In the genomic region with DNA sequence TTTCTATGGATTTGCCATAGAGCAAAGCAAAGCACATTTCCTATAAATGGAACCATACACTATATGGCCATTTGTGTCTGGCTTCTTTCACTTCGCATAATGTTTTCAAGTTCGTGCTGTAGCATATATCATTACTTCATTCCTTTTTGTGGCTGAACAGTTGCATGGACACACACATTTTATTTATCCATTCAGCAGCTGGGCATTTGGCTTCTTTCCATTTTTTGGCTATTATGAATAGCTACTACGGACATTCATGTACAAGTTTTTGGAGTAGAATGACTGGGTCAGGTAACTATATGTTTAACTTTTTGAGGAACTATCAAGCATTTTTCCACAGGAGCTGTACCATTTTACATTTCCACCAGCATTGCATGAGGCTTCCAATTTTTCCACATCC, we compare ENCODE assay signal across 29 cellular contexts. TPM values are rescaled to one million over a fixed set of nuclear protein-coding genes. Genes with fewer than 3 reads are reported as not detected.
"Had no signal": no experiment of that assay in that cellular context is flagged by ENCODE, and none has a peak within 500 bp of the region (broad histone marks: within the 10 kb centered on the region; RNA-seq: fewer than 3 reads in every experiment).

No MANE protein-coding gene starts in this region.

- H3K36me3 Mint-ChIP-seq: memory B cell; stimulated activated effector memory CD8-positive, alpha-beta T cell treated with anti-CD3 and anti-CD28 coated beads, Interleukin-12 subunit alpha, Interleukin-12 subunit beta, amount 100 ng/mL, for 72 hours had no signal

- H3K27me3 Mint-ChIP-seq: effector memory CD8-positive, alpha-beta T cell; memory B cell had no signal

- H3K27ac Mint-ChIP-seq: effector memory CD8-positive, alpha-beta T cell; immature natural killer cell; memory B cell; nephron progenitor cell; stimulated activated effector memory CD8-positive, alpha-beta T cell treated with anti-CD3 and anti-CD28 coated beads, Interleukin-12 subunit alpha, Interleukin-12 subunit beta, amount 100 ng/mL, for 72 hours had no signal

- DNase-seq: effector memory CD8-positive, alpha-beta T cell; erythroblast; esophagus squamous epithelium; foreskin melanocyte; hypothalamus; immature natural killer cell; islet precursor cell; kidney glomerular epithelial cell; left colon; left ventricle myocardium inferior; naive thymus-derived CD4-positive, alpha-beta T cell; nephron progenitor cell; nucleus accumbens; stimulated activated CD4-positive, alpha-beta T cell treated with anti-CD3 and anti-CD28 coated beads, Interleukin-2, amount 100 ng/mL, for 24 hours; stimulated activated CD4-positive, alpha-beta T cell treated with anti-CD3 and anti-CD28 coated beads, Interleukin-4, amount 100 ng/mL, for 24 hours; stimulated activated naive CD4-positive, alpha-beta T cell treated with Interleukin-2 at 50 U/mL for 16 hours; stomach; thyroid gland; trophoblast cell had no signal

- H3K4me3 Mint-ChIP-seq: effector memory CD8-positive, alpha-beta T cell; immature natural killer cell; memory B cell; naive thymus-derived CD4-positive, alpha-beta T cell; nephron progenitor cell; stimulated activated effector memory CD8-positive, alpha-beta T cell treated with anti-CD3 and anti-CD28 coated beads, Interleukin-12 subunit alpha, Interleukin-12 subunit beta, amount 100 ng/mL, for 72 hours had no signal

- H3K4me3 ChIP-seq: coronary artery, esophagus squamous epithelium, left ventricle myocardium inferior, lung, prostate gland, right atrium auricular region, stomach, thyroid gland, vagina had no signal

- H3K4me1 Mint-ChIP-seq: memory B cell had no signal

- H3K9me3 Mint-ChIP-seq: effector memory CD8-positive, alpha-beta T cell; immature natural killer cell; memory B cell; naive thymus-derived CD4-positive, alpha-beta T cell; nephron progenitor cell; stimulated activated effector memory CD8-positive, alpha-beta T cell treated with anti-CD3 and anti-CD28 coated beads, Interleukin-12 subunit alpha, Interleukin-12 subunit beta, amount 100 ng/mL, for 72 hours had no signal

- ATAC-seq: effector memory CD8-positive, alpha-beta T cell; left colon; naive thymus-derived CD4-positive, alpha-beta T cell; sciatic nerve; stimulated activated effector memory CD8-positive, alpha-beta T cell treated with anti-CD3 and anti-CD28 coated beads, Interleukin-12 subunit alpha, Interleukin-12 subunit beta, amount 100 ng/mL, for 72 hours had no signal

RNA-seq across cellular contexts. Expression of gene ADGRF3, which starts 11.4 kb away (rescaled TPM):
- total RNA-seq: left ventricle myocardium inferior, right atrium auricular region, sciatic nerve, skeletal muscle tissue, subcutaneous adipose tissue had no signal
